ENCODE assay signal across 12 cellular contexts in genomic region chr16:22397459-22397858, GRCh38. TPM values are rescaled to one million over a fixed set of nuclear protein-coding genes. Genes with fewer than 3 reads are reported as not detected.
A peak's percentile ranks its signal among the peaks of the same experiment; 100 is the strongest.
DNase-seq lines count a peak whose midpoint lies in the region; ATAC-seq, FAIRE-seq and TF ChIP-seq lines count a peak whose summit lies in the region.
"Had no signal": no experiment of that assay in that cellular context is flagged by ENCODE, and none has a peak within 500 bp of the region (broad histone marks: within the 10 kb centered on the region; RNA-seq: fewer than 3 reads in every experiment).

No MANE protein-coding gene starts in this region.

- no peak for TF ChIP-seq POLR2A in erythroblast (IDR thresholded peaks at IDR 0.05; ENCODE audit: low read length)

- TF ChIP-seq RAD21 in Ishikawa (IDR thresholded peaks at IDR 0.05; ENCODE audit: low read depth): no peak

- TF ChIP-seq CTCF in AG09319 (IDR thresholded peaks at IDR 0.05; ENCODE audit: low read depth, low read length) (no peak), bronchial epithelial cell (IDR thresholded peaks at IDR 0.05; ENCODE audit: insufficient read depth, low read length, severe bottlenecking) (no peak)

- FAIRE-seq in bronchial epithelial cell (lab: Jason Lieb, UNC): no peak

- no peak for ATAC-seq in activated CD4-positive, CD25-positive, alpha-beta regulatory T cell treated with anti-CD3 and anti-CD28 coated beads, Interleukin-2, amount 50 U/mL, for 24 hours
- ATAC-seq: Panc1 had no signal

- no peak overlapping the region for H3K4me3 ChIP-seq in bronchial epithelial cell (ENCODE audit: low read depth, low read length)
- H3K4me3 ChIP-seq: BLaER1 treated with 17β-estradiol and CSF1 and Interleukin-3, amounts not matched to agents 10 nM and 100 nM; vagina had no signal

- H3K27me3 ChIP-seq in bronchial epithelial cell (ENCODE audit: control insufficient read depth, insufficient read depth, low read length): no peaks in the 10 kb centered on the region
- H3K27me3 ChIP-seq: BLaER1 treated with 17β-estradiol and CSF1 and Interleukin-3, amounts not matched to agents 10 nM and 100 nM; vagina had no signal

- DNase-seq in AG09319 (ENCODE audit: extremely low read depth, low read depth) (peak; percentile 91), bronchial epithelial cell (ENCODE audit: low read depth) (peak; percentile 79), kidney tubule cell (ENCODE audit: low spot score) (peak; percentile 89), middle frontal gyrus (ENCODE audit: extremely low spot score, low spot score) (no peak), erythroblast (lab: John Stamatoyannopoulos, UW) (no peak), NCI-H510A treated with DMSO at 0.1 percent for 48 hours (lab: John Stamatoyannopoulos, UW) (no peak)
- DNase-seq: aorta had no signal

- no peak for TF ChIP-seq EP300 in Ishikawa (IDR thresholded peaks at IDR 0.05; ENCODE audit: borderline replicate concordance)

- no peaks in the 10 kb centered on the region for H3K36me3 ChIP-seq in bronchial epithelial cell (ENCODE audit: control insufficient read depth, insufficient read depth, low read length)
- H3K36me3 ChIP-seq: vagina had no signal

TF ChIP-seq in Ishikawa, 13 proteins besides CTCF, POLR2A, EP300 and RAD21:
- TF ChIP-seq CREB1 (IDR thresholded peaks at IDR 0.05; ENCODE audit: low read depth): no peak
- TF ChIP-seq TEAD4 (IDR thresholded peaks at IDR 0.05): peak; percentile 42
TF ChIP-seq in Ishikawa: peak in this region for 1.

RNA-seq across cellular contexts. Expression of gene CDR2, which starts 23.0 kb away (rescaled TPM):
- 16.8 and 25.3 TPM in 2 replicates for total RNA-seq in bronchial epithelial cell

Comparison
In these comparisons a context has a peak if more than half of its experiments do, and no peak if none do; other contexts are left out.
1. DNase-seq: peak in AG09319 (single experiment), bronchial epithelial cell (single experiment) and kidney tubule cell (single experiment); none in middle frontal gyrus (single experiment), erythroblast (0 of 2) and NCI-H510A treated with DMSO at 0.1 percent for 48 hours (single experiment).